Comparison of ENCODE assay signal across 9 cellular contexts in the genomic region with DNA sequence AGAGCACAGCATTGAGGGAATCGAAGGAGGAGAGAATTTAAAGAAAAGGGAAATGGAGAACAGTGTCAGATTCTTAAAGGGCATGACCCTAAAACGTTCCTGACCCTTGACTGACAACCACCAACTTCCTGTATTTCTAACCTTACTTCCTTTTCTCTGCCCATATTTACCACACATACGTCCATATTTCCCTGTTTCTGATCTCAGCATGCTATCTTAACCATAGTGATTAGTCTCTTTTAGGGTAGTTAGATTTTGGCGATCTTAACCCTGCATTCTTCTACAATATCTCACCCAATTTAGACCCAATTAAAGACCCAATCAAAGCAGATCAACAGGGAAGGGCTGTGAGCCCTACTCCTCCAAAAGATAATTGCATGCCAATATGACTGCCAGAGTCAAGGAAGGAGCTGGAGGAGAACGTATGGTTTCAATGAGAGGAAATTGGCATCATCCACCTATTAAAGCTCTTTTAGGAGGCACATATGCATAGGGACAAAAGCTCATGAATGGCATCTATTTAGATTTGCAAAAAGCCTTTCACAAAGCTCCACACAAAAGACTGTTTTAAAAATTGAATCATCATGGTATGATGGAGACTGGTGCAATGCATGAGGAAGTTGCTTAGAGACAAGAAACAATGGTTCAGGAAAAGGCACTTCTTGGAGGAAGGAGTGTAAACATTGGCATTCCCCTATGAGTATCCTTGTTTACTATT. TPM values are rescaled to one million over a fixed set of nuclear protein-coding genes. Genes with fewer than 3 reads are reported as not detected.
DNase-seq lines count a peak whose midpoint lies in the region; ATAC-seq and TF ChIP-seq lines count a peak whose summit lies in the region.
"Had no signal": no experiment of that assay in that cellular context is flagged by ENCODE, and none has a peak within 500 bp of the region (broad histone marks: within the 10 kb centered on the region; RNA-seq: fewer than 3 reads in every experiment).

No MANE protein-coding gene starts in this region.

- no peak for TF ChIP-seq CTCF in osteocyte (IDR thresholded peaks at IDR 0.05)

- ATAC-seq in activated T-cell treated with anti-CD3 and anti-CD28 coated beads, Interleukin-2, amount 50 U/mL, for 72 hours (replicated peaks in 1 of 2), result no peak
- ATAC-seq in stimulated activated naive B cell treated with anti-CD40 and anti-IgM and Interleukin-4, amounts not matched to agents 10 μg/mL and 1 μg/mL and 100 μg/mL, for 72 hours (replicated peaks), result peak; percentile 97 to 98

- peaks cover 0 to 2% of the 10 kb centered on the region in 2 donors for H3K9me3 Mint-ChIP-seq in activated T-cell treated with anti-CD3 and anti-CD28 coated beads, Interleukin-2, amount 50 U/mL, for 72 hours
- peaks cover 2 to 3% of the 10 kb centered on the region in 2 donors for H3K9me3 Mint-ChIP-seq in stimulated activated naive B cell treated with anti-CD40 and anti-IgM and Interleukin-4, amounts not matched to agents 10 μg/mL and 1 μg/mL and 100 μg/mL, for 72 hours
- H3K9me3 Mint-ChIP-seq in osteocyte (ENCODE audit: unreplicated experiment), result peaks cover 4% of the 10 kb centered on the region

- peaks cover 24% of the 10 kb centered on the region for H3K4me1 Mint-ChIP-seq in activated T-cell treated with anti-CD3 and anti-CD28 coated beads, Interleukin-2, amount 50 U/mL, for 72 hours (ENCODE audit: low read depth)
- H3K4me1 Mint-ChIP-seq in stimulated activated naive B cell treated with anti-CD40 and anti-IgM and Interleukin-4, amounts not matched to agents 10 μg/mL and 1 μg/mL and 100 μg/mL, for 72 hours, result peaks cover 8 to 14% of the 10 kb centered on the region in 2 donors
- H3K4me1 Mint-ChIP-seq in osteocyte (ENCODE audit: unreplicated experiment), result no peaks in the 10 kb centered on the region

- H3K36me3 Mint-ChIP-seq in activated T-cell treated with anti-CD3 and anti-CD28 coated beads, Interleukin-2, amount 50 U/mL, for 72 hours (ENCODE audit: insufficient read depth in 2 of 2), result peaks cover 0 to 2% of the 10 kb centered on the region in 2 donors
- peaks cover 3% of the 10 kb centered on the region in 2 donors for H3K36me3 Mint-ChIP-seq in stimulated activated naive B cell treated with anti-CD40 and anti-IgM and Interleukin-4, amounts not matched to agents 10 μg/mL and 1 μg/mL and 100 μg/mL, for 72 hours
- H3K36me3 Mint-ChIP-seq in osteocyte (ENCODE audit: unreplicated experiment), result no peaks in the 10 kb centered on the region

- no peaks in the 10 kb centered on the region for H3K27me3 Mint-ChIP-seq in activated T-cell treated with anti-CD3 and anti-CD28 coated beads, Interleukin-2, amount 50 U/mL, for 72 hours (ENCODE audit: low read depth)
- no peaks in the 10 kb centered on the region for H3K27me3 Mint-ChIP-seq in stimulated activated naive B cell treated with anti-CD40 and anti-IgM and Interleukin-4, amounts not matched to agents 10 μg/mL and 1 μg/mL and 100 μg/mL, for 72 hours
- no peaks in the 10 kb centered on the region for H3K27me3 Mint-ChIP-seq in osteocyte (ENCODE audit: unreplicated experiment)

- peak overlapping the region; percentile 15 to 51 for H3K4me3 Mint-ChIP-seq in activated T-cell treated with anti-CD3 and anti-CD28 coated beads, Interleukin-2, amount 50 U/mL, for 72 hours
- peak overlapping the region; percentile 1 to 22 for H3K4me3 Mint-ChIP-seq in stimulated activated naive B cell treated with anti-CD40 and anti-IgM and Interleukin-4, amounts not matched to agents 10 μg/mL and 1 μg/mL and 100 μg/mL, for 72 hours
- H3K4me3 Mint-ChIP-seq in osteocyte (ENCODE audit: unreplicated experiment), result no peak overlapping the region

- peak overlapping the region; percentile 43 for H3K27ac Mint-ChIP-seq in activated T-cell treated with anti-CD3 and anti-CD28 coated beads, Interleukin-2, amount 50 U/mL, for 72 hours
- no peak overlapping the region for H3K27ac Mint-ChIP-seq in stimulated activated naive B cell treated with anti-CD40 and anti-IgM and Interleukin-4, amounts not matched to agents 10 μg/mL and 1 μg/mL and 100 μg/mL, for 72 hours
- H3K27ac Mint-ChIP-seq in osteocyte (ENCODE audit: unreplicated experiment), result no peak overlapping the region

- DNase-seq in activated T-cell treated with anti-CD3 and anti-CD28 coated beads, Interleukin-2, amount 50 U/mL, for 72 hours, result no peak
- no peak for DNase-seq in activated T-cell treated with anti-CD3 and anti-CD28 coated beads, Interleukin-2, amount 50 U/mL, for 1 hour
- DNase-seq in OCI-M2 (lab: John Stamatoyannopoulos, UW; ENCODE audit: unreplicated experiment), result peak; percentile 10
- peak; percentile 60 for DNase-seq in fibroblast of gingiva (ENCODE audit: low read depth)
- DNase-seq in stimulated activated naive B cell treated with anti-CD40 and anti-IgM and Interleukin-4, amounts not matched to agents 10 μg/mL and 1 μg/mL and 100 μg/mL, for 72 hours, result no peak
- DNase-seq in osteocyte (ENCODE audit: extremely low spot score, unreplicated experiment), result no peak
- DNase-seq in DMS114 treated with DMSO at 0.1 percent for 48 hours (lab: John Stamatoyannopoulos, UW; ENCODE audit: unreplicated experiment), result no peak
- DNase-seq in NCI-H1417 treated with DMSO at 0.1 percent for 48 hours (lab: John Stamatoyannopoulos, UW), result no peak
- DNase-seq: glutamatergic neuron had no signal

RNA-seq across cellular contexts. Expression of gene ARHGAP12, which starts 49.0 kb away (rescaled TPM):
- 1 to 10 TPM; 5.2 to 5.6 TPM for total RNA-seq in activated T-cell treated with anti-CD3 and anti-CD28 coated beads, Interleukin-2, amount 50 U/mL, for 72 hours
- 18.8 and 20.8 TPM in 2 replicates for total RNA-seq in osteocyte

Comparison
In these comparisons a context has a peak if more than half of its experiments do, and no peak if none do; other contexts are left out.
1. ATAC-seq: peak in stimulated activated naive B cell treated with anti-CD40 and anti-IgM and Interleukin-4, amounts not matched to agents 10 μg/mL and 1 μg/mL and 100 μg/mL, for 72 hours (2 of 2); none in activated T-cell treated with anti-CD3 and anti-CD28 coated beads, Interleukin-2, amount 50 U/mL, for 72 hours (0 of 2).
2. DNase-seq: peak in OCI-M2 (single experiment) and fibroblast of gingiva (single experiment); none in activated T-cell treated with anti-CD3 and anti-CD28 coated beads, Interleukin-2, amount 50 U/mL, for 72 hours (0 of 2), activated T-cell treated with anti-CD3 and anti-CD28 coated beads, Interleukin-2, amount 50 U/mL, for 1 hour (single experiment), stimulated activated naive B cell treated with anti-CD40 and anti-IgM and Interleukin-4, amounts not matched to agents 10 μg/mL and 1 μg/mL and 100 μg/mL, for 72 hours (single experiment), osteocyte (single experiment), DMS114 treated with DMSO at 0.1 percent for 48 hours (single experiment) and NCI-H1417 treated with DMSO at 0.1 percent for 48 hours (single experiment).